ENCODE assay signal across 38 cellular contexts in genomic region chr5:115514220-115514619, GRCh38.
"Had no signal": no experiment of that assay in that cellular context is flagged by ENCODE, and none has a peak within 500 bp of the region (broad histone marks: within the 10 kb centered on the region; RNA-seq: fewer than 3 reads in every experiment).

No MANE protein-coding gene starts in this region.

- H3K9me3 Mint-ChIP-seq: activated CD4-positive, alpha-beta memory T cell treated with anti-CD3 and anti-CD28 coated beads, Interleukin-2, amount 10 ng/mL, durations not matched to agents 7 days and 5 days had no signal

- H3K4me3 ChIP-seq: cardiac muscle cell, Peyer's patch had no signal

- H3K36me3 ChIP-seq: cardiac muscle cell had no signal

- H3K27me3 ChIP-seq: cardiac muscle cell, Peyer's patch had no signal

- H3K27me3 Mint-ChIP-seq: activated CD4-positive, alpha-beta memory T cell treated with anti-CD3 and anti-CD28 coated beads, Interleukin-2, amount 10 ng/mL, durations not matched to agents 7 days and 5 days; activated naive CD8-positive, alpha-beta T cell treated with anti-CD3 and anti-CD28 coated beads for 36 hours; central memory CD8-positive, alpha-beta T cell; T-cell; T-helper 17 cell had no signal

- ATAC-seq: activated CD8-positive, alpha-beta memory T cell treated with anti-CD3 and anti-CD28 coated beads, Interleukin-2, amount 10 ng/mL, durations not matched to agents 7 days and 5 days; PC-3; Right ventricle myocardium inferior; SK-N-SH treated with all-trans-retinoic acid at 6 μM for 48 hours; T-cell; T-helper 17 cell had no signal

- H3K27ac ChIP-seq: cardiac muscle cell, Peyer's patch, RWPE1, VCaP had no signal

- H3K27ac Mint-ChIP-seq: activated CD4-positive, alpha-beta memory T cell treated with anti-CD3 and anti-CD28 coated beads, Interleukin-2, amount 10 ng/mL, durations not matched to agents 7 days and 5 days; activated CD8-positive, alpha-beta memory T cell treated with anti-CD3 and anti-CD28 coated beads, Interleukin-2, amount 10 ng/mL, durations not matched to agents 7 days and 5 days; activated naive CD8-positive, alpha-beta T cell treated with anti-CD3 and anti-CD28 coated beads for 36 hours; T-cell; T-helper 17 cell had no signal

- H3K4me1 ChIP-seq: Peyer's patch had no signal

- DNase-seq: activated CD4-positive, alpha-beta memory T cell treated with anti-CD3 and anti-CD28 coated beads, Interleukin-2, amount 10 ng/mL, durations not matched to agents 7 days and 5 days; activated CD4-positive, alpha-beta T cell treated with anti-CD3 and anti-CD28 coated beads for 1 hour; activated CD4-positive, alpha-beta T cell treated with anti-CD3 and anti-CD28 coated beads for 48 hours; activated CD4-positive, CD25-positive, alpha-beta regulatory T cell; activated CD8-positive, alpha-beta memory T cell treated with anti-CD3 and anti-CD28 coated beads for 24 hours; activated CD8-positive, alpha-beta memory T cell treated with anti-CD3 and anti-CD28 coated beads, Interleukin-2, amount 10 ng/mL, durations not matched to agents 7 days and 5 days; activated CD8-positive, alpha-beta memory T cell treated with anti-CD3 and anti-CD28 coated beads, Interleukin-2, amount 50 U/mL, for 48 hours; activated effector memory CD4-positive, alpha-beta T cell treated with Interleukin-2 at 50 U/mL for 16 hours; activated naive CD4-positive, alpha-beta T cell treated with anti-CD3 and anti-CD28 coated beads, Interleukin-2, amount 50 U/mL, for 16 hours; activated naive CD8-positive, alpha-beta T cell treated with anti-CD3 and anti-CD28 coated beads for 36 hours; activated T-cell treated with anti-CD3 and anti-CD28 coated beads, Interleukin-2, amount 50 U/mL, for 48 hours; amniotic stem cell; aorta; Kasumi-1; KG1; MM.1S; MV-4-11; NCI-H1092; NCI-H146; NCI-H187; NCI-H2029 treated with DMSO at 0.1 percent for 48 hours; NCI-H2107; NCI-H2171; NCI-H510A; NCI-H526; NCI-H748 treated with DMSO at 0.1 percent for 48 hours; NK-92 treated with Interleukin-12 subunit alpha and Interleukin-12 subunit beta, amount 100 ng/mL, for 24 hours; PC-3; Peyer's patch; T-cell; T-helper 17 cell; T-helper 9 cell had no signal

- H3K4me1 Mint-ChIP-seq: activated CD4-positive, alpha-beta memory T cell treated with anti-CD3 and anti-CD28 coated beads, Interleukin-2, amount 10 ng/mL, durations not matched to agents 7 days and 5 days; activated CD8-positive, alpha-beta memory T cell treated with anti-CD3 and anti-CD28 coated beads, Interleukin-2, amount 10 ng/mL, durations not matched to agents 7 days and 5 days; activated naive CD8-positive, alpha-beta T cell treated with anti-CD3 and anti-CD28 coated beads for 36 hours; central memory CD8-positive, alpha-beta T cell; T-cell; T-helper 17 cell had no signal

- H3K4me3 Mint-ChIP-seq: activated CD4-positive, alpha-beta memory T cell treated with anti-CD3 and anti-CD28 coated beads, Interleukin-2, amount 10 ng/mL, durations not matched to agents 7 days and 5 days; activated CD8-positive, alpha-beta memory T cell treated with anti-CD3 and anti-CD28 coated beads, Interleukin-2, amount 10 ng/mL, durations not matched to agents 7 days and 5 days; activated naive CD8-positive, alpha-beta T cell treated with anti-CD3 and anti-CD28 coated beads for 36 hours; central memory CD8-positive, alpha-beta T cell; T-cell; T-helper 17 cell had no signal

- H3K9me3 ChIP-seq: Peyer's patch had no signal
